In genomic region chr2:84946204-84947009, GRCh38 we compare ENCODE assay signal across 8 cellular contexts. TPM values are rescaled to one million over a fixed set of nuclear protein-coding genes. Genes with fewer than 3 reads are reported as not detected.
DNase-seq lines count a peak whose midpoint lies in the region; ATAC-seq and TF ChIP-seq lines count a peak whose summit lies in the region.

No MANE protein-coding gene starts in this region.

- dilution Hi-C loops in mammary epithelial cell (cut with HindIII; ENCODE audit: low sequenced_read_pairs): no loop called here

- peak; percentile 83 for ATAC-seq in CD4-positive, alpha-beta T cell (ENCODE audit: poor library complexity)
- ATAC-seq in HG03565 (IDR thresholded peaks at IDR 0.05; ENCODE audit: unreplicated experiment): peak; percentile 61

- intact Hi-C loops in CD4-positive, alpha-beta T cell (cut with DNase I, micrococcal nuclease): loop anchor here in 1 of 2 experiments (2.0 kb wide), 1 partner anchor 20 kb away; no protein-coding TSS in a partner anchor
- intact Hi-C loops in mammary epithelial cell (cut with micrococcal nuclease) (loop anchor here (1.0 to 2.0 kb wide), 3 partner anchors 12 to 24 kb away; no protein-coding TSS in a partner anchor), posterior vena cava (cut with DNase I) (no loop called here)

- no TSS peak for BruUV-seq in mammary epithelial cell (replicated peaks; lab: Mats Ljungman, UMichigan)

- H3K36me3 Mint-ChIP-seq in CD4-positive, alpha-beta T cell (ENCODE audit: low read depth): no peaks in the 10 kb centered on the region

- H3K27ac ChIP-seq in CD4-positive, alpha-beta T cell (ENCODE audit: low read depth, low read length): peak overlapping the region; percentile 43
- peak overlapping the region; percentile 98 for H3K27ac ChIP-seq in mammary epithelial cell (ENCODE audit: insufficient read depth, low read depth, low read length)
- H3K27ac ChIP-seq in trophoblast cell (ENCODE audit: low read depth, low read length): peak overlapping the region; percentile 24

- POLR2A ChIA-PET in CD4-positive, alpha-beta T cell (lab: Charles Lee): interaction anchor here (0.6 to 4.0 kb wide), 18 partner anchors 8 to 488 kb away, joined by 3 to 45 read pairs (median 4); partner anchors contain the start of genes KCMF1 and SUCLG1

- no peaks in the 10 kb centered on the region for H3K9me3 Mint-ChIP-seq in CD4-positive, alpha-beta T cell

- H3K9me3 ChIP-seq in CD4-positive, alpha-beta T cell (ENCODE audit: control insufficient read depth, low read length): no peaks in the 10 kb centered on the region
- H3K9me3 ChIP-seq in mammary epithelial cell (replicated peaks; ENCODE audit: insufficient read depth, low read length): no peaks in the 10 kb centered on the region
- no peaks in the 10 kb centered on the region for H3K9me3 ChIP-seq in trophoblast cell (ENCODE audit: insufficient read depth, low read depth, low read length)

- no peak overlapping the region for H3K4ac ChIP-seq in trophoblast cell (ENCODE audit: low read depth, low read length)

- no peaks in the 10 kb centered on the region for H3K27me3 Mint-ChIP-seq in CD4-positive, alpha-beta T cell

- H3K4me2 ChIP-seq in mammary epithelial cell (ENCODE audit: insufficient read depth, low read depth, low read length) (peak overlapping the region; percentile 65), trophoblast cell (ENCODE audit: low read length) (no peak overlapping the region)

- in situ Hi-C loops in mammary epithelial cell (cut with MboI; ENCODE audit: low sequenced_read_pairs in 2 of 2): loop anchor here in 1 of 2 donors (25.0 kb wide), 1 partner anchor 341 kb away; no protein-coding TSS in a partner anchor

- H2BK120ac ChIP-seq in trophoblast cell (ENCODE audit: insufficient read depth, low read length, poor library complexity): no peak overlapping the region

- no peaks in the 10 kb centered on the region for H4K20me1 ChIP-seq in mammary epithelial cell (ENCODE audit: insufficient read depth, low read length)

- H4K8ac ChIP-seq in trophoblast cell (ENCODE audit: low read depth, low read length): peak overlapping the region; percentile 46

- peak in 8 of 10 experiments; percentile 15 to 60 (median 44) for DNase-seq in CD4-positive, alpha-beta T cell
- DNase-seq in GM20000 (ENCODE audit: low spot score) (peak; percentile 75), T1000 (lab: John Stamatoyannopoulos, UW) (peak; percentile 39), mammary epithelial cell (peak; percentile 99), trophoblast cell (peak; percentile 69 to 84), NCI-H1436 treated with DMSO at 0.1 percent for 48 hours (lab: John Stamatoyannopoulos, UW) (no peak), posterior vena cava (ENCODE audit: low spot score) (no peak)

- peak overlapping the region in 1 of 3 experiments; percentile 19 for H3K4me3 ChIP-seq in mammary epithelial cell (replicated peaks in 1 of 3; ENCODE audit: insufficient read depth in 1 of 3, low read depth in 2 of 3, low read length in 3 of 3)
- no peak overlapping the region for H3K4me3 ChIP-seq in trophoblast cell (ENCODE audit: low read depth, low read length)

- no peak for TF ChIP-seq CTCF in CD4-positive, alpha-beta T cell (IDR thresholded peaks at IDR 0.05)
- TF ChIP-seq CTCF in GM20000 (IDR thresholded peaks at IDR 0.05; ENCODE audit: extremely low read depth, missing control alignments) (no peak), mammary epithelial cell (conservative IDR thresholded peaks at IDR 0.05 in 1 of 2, IDR thresholded peaks at IDR 0.05 in 1 of 2; ENCODE audit: extremely low read depth in 1 of 2, insufficient read depth in 1 of 2, low read depth in 1 of 2, low read length in 2 of 2) (no peak)

- H3K27ac Mint-ChIP-seq in CD4-positive, alpha-beta T cell: peak overlapping the region; percentile 81

- H3K4me1 Mint-ChIP-seq in CD4-positive, alpha-beta T cell (ENCODE audit: low read depth): peaks cover 31% of the 10 kb centered on the region

- CTCF ChIA-PET in CD4-positive, alpha-beta T cell (lab: Charles Lee): interaction anchor here (0.7 to 12.1 kb wide), 9 partner anchors 9 to 64 kb away, joined by 3 to 117 read pairs (median 4); no protein-coding TSS in a partner anchor
- CTCF ChIA-PET in mammary epithelial cell (lab: Charles Lee; ENCODE audit: low non-redundant PET): interaction anchor here (0.5 to 0.9 kb wide), 2 partner anchors 21 to 36 kb away, joined by 3 to 6 read pairs; no protein-coding TSS in a partner anchor

- H3K23ac ChIP-seq in trophoblast cell (ENCODE audit: low read length): no peak overlapping the region

- H3K4me3 Mint-ChIP-seq in CD4-positive, alpha-beta T cell: peak overlapping the region; percentile 30

- H2AFZ ChIP-seq in mammary epithelial cell (ENCODE audit: low read depth, low read length) (peak overlapping the region; percentile 48), trophoblast cell (ENCODE audit: insufficient read depth, low read length, poor library complexity) (peak overlapping the region; percentile 3)

- H4K91ac ChIP-seq in trophoblast cell (ENCODE audit: low read depth, low read length): no peak overlapping the region

- H3K9ac ChIP-seq in mammary epithelial cell (ENCODE audit: insufficient read depth, low read length): peak overlapping the region; percentile 88
- H3K9ac ChIP-seq in trophoblast cell (ENCODE audit: low read length): no peak overlapping the region

- no peaks in the 10 kb centered on the region for H3K36me3 ChIP-seq in mammary epithelial cell (ENCODE audit: insufficient read depth, low read length)
- no peaks in the 10 kb centered on the region for H3K36me3 ChIP-seq in trophoblast cell (ENCODE audit: control insufficient read depth in 1 of 2, insufficient read depth in 2 of 2, low read length in 2 of 2)

- no peak overlapping the region for H3K14ac ChIP-seq in trophoblast cell (ENCODE audit: low read length)

- 18% methylated on average over 10 of the region's 12 CpGs for WGBS in mammary epithelial cell (ENCODE audit: low coverage, missing lambda C conversion rate)
- WGBS in trophoblast cell (ENCODE audit: extremely low coverage, insufficient coverage, insufficient read length): no CpG with 5 or more reads among the region's 12 CpGs

- H3K79me2 ChIP-seq in mammary epithelial cell (ENCODE audit: insufficient read depth, low read length) (no peaks in the 10 kb centered on the region), trophoblast cell (ENCODE audit: control insufficient read depth, insufficient read depth, low read length, poor library complexity) (no peaks in the 10 kb centered on the region)

- no peaks in the 10 kb centered on the region for H3K27me3 ChIP-seq in CD4-positive, alpha-beta T cell (ENCODE audit: control insufficient read depth, insufficient read depth, low read length)
- no peaks in the 10 kb centered on the region for H3K27me3 ChIP-seq in mammary epithelial cell (ENCODE audit: insufficient read depth, low read length)
- no peaks in the 10 kb centered on the region for H3K27me3 ChIP-seq in trophoblast cell (ENCODE audit: insufficient read depth, low read length)

- H4K12ac ChIP-seq in trophoblast cell (ENCODE audit: low read depth, low read length): no peak overlapping the region

- peaks cover 33% of the 10 kb centered on the region for H3K4me1 ChIP-seq in mammary epithelial cell (ENCODE audit: insufficient read depth, low read length)
- peaks cover 6 to 10% of the 10 kb centered on the region in 2 experiments for H3K4me1 ChIP-seq in trophoblast cell (ENCODE audit: control insufficient read depth in 1 of 2, insufficient read depth in 2 of 2, low read length in 2 of 2)

- no peak overlapping the region for H3K18ac ChIP-seq in trophoblast cell (ENCODE audit: low read length)

- H2BK5ac ChIP-seq in trophoblast cell (ENCODE audit: low read depth, low read length, poor library complexity): no peak overlapping the region

- H2BK12ac ChIP-seq in trophoblast cell (ENCODE audit: low read length): peak overlapping the region; percentile 34

- H2AK5ac ChIP-seq in trophoblast cell (ENCODE audit: low read length): no peak overlapping the region

- H3K79me1 ChIP-seq in trophoblast cell (ENCODE audit: low read length): no peaks in the 10 kb centered on the region

RNA-seq across cellular contexts. Expression of gene KCMF1, which starts 24.6 kb away (rescaled TPM):
- total RNA-seq in CD4-positive, alpha-beta T cell: 10 to 100 TPM; 72.4 to 78.0 TPM
- 10 to 100 TPM; 73.2 to 94.7 TPM for total RNA-seq in mammary epithelial cell
- 84.3 TPM for polyA plus RNA-seq in mammary epithelial cell
- polyA minus RNA-seq in mammary epithelial cell: 59.3 TPM
- polyA plus RNA-seq in trophoblast cell (2013): 43.3 and 44.7 TPM in 2 replicates
- total RNA-seq in posterior vena cava: 10 to 100 TPM; 56.9 to 73.4 TPM

RNA-seq across cellular contexts. Expression of gene TMSB10, which starts 41.0 kb away (rescaled TPM):
- 1,000 to 10,000 TPM; 1,969 to 2,001 TPM for total RNA-seq in CD4-positive, alpha-beta T cell
- total RNA-seq in mammary epithelial cell (1,000 to 10,000 TPM; 3,165 to 4,185 TPM), posterior vena cava (1,000 to 10,000 TPM; 1,249 to 1,274 TPM)
- 9,658 TPM for polyA plus RNA-seq in mammary epithelial cell
- 1,882 TPM for polyA minus RNA-seq in mammary epithelial cell
- 2,539 and 2,657 TPM in 2 replicates for polyA plus RNA-seq in trophoblast cell (2013)

Comparison
In these comparisons a context has a peak if more than half of its experiments do, and no peak if none do; other contexts are left out.
1. DNase-seq: peak in CD4-positive, alpha-beta T cell (8 of 10), GM20000 (single experiment), T1000 (single experiment), mammary epithelial cell (single experiment) and trophoblast cell (2 of 2); none in NCI-H1436 treated with DMSO at 0.1 percent for 48 hours (single experiment) and posterior vena cava (single experiment).
2. H3K27ac ChIP-seq: peak in every context shown above with its lines; median percentile 98 in mammary epithelial cell; 43 in CD4-positive, alpha-beta T cell; 24 in trophoblast cell.